Comparison of ENCODE assay signal across 1 cellular context in genomic region chr20:8809107-8809953, GRCh38.
TF ChIP-seq lines count a peak whose summit lies in the region.

No MANE protein-coding gene starts in this region.

TF ChIP-seq in WTC11, 78 proteins besides CTCF, POLR2A, EP300 and RAD21 (continued from another document):
- TF ChIP-seq ATF2 (CRISPR knock-in tag; IDR thresholded peaks at IDR 0.05; ENCODE audit: borderline replicate concordance, low read depth) (no peak), NR2C2 (CRISPR knock-in tag; IDR thresholded peaks at IDR 0.05) (no peak), CREM (CRISPR knock-in tag; IDR thresholded peaks at IDR 0.05) (no peak)
TF ChIP-seq in WTC11: peak in this region for 0.
